8 cellular contexts compared by ENCODE assay signal in the genomic region with DNA sequence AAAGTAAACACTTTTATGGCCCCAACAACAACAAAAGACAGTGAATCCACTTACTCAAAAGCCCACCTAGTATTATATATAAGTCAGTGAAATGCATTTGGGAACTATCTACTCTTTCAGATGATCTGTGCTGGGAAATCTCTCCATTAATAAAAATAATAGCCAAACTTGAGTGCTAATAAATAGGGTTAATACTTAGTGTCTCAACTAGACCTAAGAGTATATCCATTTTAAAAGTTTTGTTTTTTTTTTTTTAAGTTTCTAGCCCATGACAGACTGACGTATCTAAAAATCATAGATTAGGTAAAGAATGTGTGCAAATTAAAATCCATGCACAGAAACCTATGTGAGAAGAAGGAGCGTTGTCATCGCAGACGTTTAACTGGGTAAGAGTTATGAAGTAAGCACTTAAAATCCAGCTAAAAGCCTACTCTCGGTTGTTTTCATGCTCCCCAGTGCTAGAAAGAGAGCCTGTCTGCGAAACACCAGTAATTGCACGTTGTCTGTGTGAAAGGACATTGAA.
DNase-seq lines count a peak whose midpoint lies in the region; ATAC-seq, FAIRE-seq and TF ChIP-seq lines count a peak whose summit lies in the region.

No MANE protein-coding gene starts in this region.

- H3K4me3 ChIP-seq in GM12865 (ENCODE audit: low read depth, low read length) (peak overlapping the region; percentile 60), SJCRH30 (peak overlapping the region; percentile 61), fibroblast of pulmonary artery (replicated peaks; ENCODE audit: low read depth, low read length) (peak overlapping the region; percentile 48), skeletal muscle cell (ENCODE audit: low read depth, low read length) (peak overlapping the region; percentile 45)

- no peak for FAIRE-seq in urothelium cell line (lab: Jason Lieb, UNC)

- H3K9me3 ChIP-seq in SJCRH30 (replicated peaks), result no peaks in the 10 kb centered on the region

- TF ChIP-seq CTCF in GM12865 (IDR thresholded peaks at IDR 0.05; ENCODE audit: insufficient read depth, low read depth, low read length, missing control alignments) (no peak), fibroblast of pulmonary artery (IDR thresholded peaks at IDR 0.05; ENCODE audit: low read length, missing control alignments) (no peak)

- H3K27me3 ChIP-seq in SJCRH30, result no peaks in the 10 kb centered on the region

- ATAC-seq in GM21717 (IDR thresholded peaks at IDR 0.05; ENCODE audit: unreplicated experiment) (no peak), HG03196 (IDR thresholded peaks at IDR 0.05; ENCODE audit: unreplicated experiment) (no peak)

- H3K4me1 ChIP-seq in SJCRH30, result peaks cover 15% of the 10 kb centered on the region

- no peak for DNase-seq in GM12865 (ENCODE audit: low read depth)
- no peak for DNase-seq in SJCRH30
- DNase-seq in fibroblast of pulmonary artery (ENCODE audit: low read depth), result no peak
- no peak for DNase-seq in skeletal muscle cell (ENCODE audit: low read depth)
- no peak for DNase-seq in urothelium cell line (ENCODE audit: low spot score)
- no peak for DNase-seq in posterior vena cava (ENCODE audit: low spot score)

- intact Hi-C loops in posterior vena cava (cut with DNase I), result no loop called here

- H3K36me3 ChIP-seq in SJCRH30, result no peaks in the 10 kb centered on the region

- H3K27ac ChIP-seq in SJCRH30, result peak overlapping the region; percentile 92
